13 cellular contexts compared by ENCODE assay signal in genomic region chr11:297666-298405, GRCh38. TPM values are rescaled to one million over a fixed set of nuclear protein-coding genes. Genes with fewer than 3 reads are reported as not detected.
A peak's percentile ranks its signal among the peaks of the same experiment; 100 is the strongest.
DNase-seq lines count a peak whose midpoint lies in the region; ATAC-seq, FAIRE-seq and TF ChIP-seq lines count a peak whose summit lies in the region.
"Had no signal": no experiment of that assay in that cellular context is flagged by ENCODE, and none has a peak within 500 bp of the region (broad histone marks: within the 10 kb centered on the region; RNA-seq: fewer than 3 reads in every experiment).

No MANE protein-coding gene starts in this region.

- H3K36me3 Mint-ChIP-seq in T-helper 1 cell treated with Interleukin-12 subunit alpha and Interleukin-12 subunit beta and Interleukin-4 antibody, amounts not matched to agents 30 μg/mL and 1 μg/mL, for 36 hours (ENCODE audit: low read depth): no peaks in the 10 kb centered on the region
- H3K36me3 Mint-ChIP-seq in nephron progenitor cell (ENCODE audit: low read depth): peaks cover 1% of the 10 kb centered on the region

- H3K4me3 Mint-ChIP-seq in T-helper 1 cell treated with Interleukin-12 subunit alpha and Interleukin-12 subunit beta and Interleukin-4 antibody, amounts not matched to agents 30 μg/mL and 1 μg/mL, for 36 hours: peak overlapping the region; percentile 21
- no peak overlapping the region for H3K4me3 Mint-ChIP-seq in nephron progenitor cell

- peak overlapping the region; percentile 92; the same call in 1 of the 2 replicates for H2BK12ac ChIP-seq in H1 (ENCODE audit: low read depth, low read length)

- H3K27me3 Mint-ChIP-seq in T-helper 1 cell treated with Interleukin-12 subunit alpha and Interleukin-12 subunit beta and Interleukin-4 antibody, amounts not matched to agents 30 μg/mL and 1 μg/mL, for 36 hours (ENCODE audit: low read depth): peaks cover 12% of the 10 kb centered on the region
- no peaks in the 10 kb centered on the region for H3K27me3 Mint-ChIP-seq in nephron progenitor cell (ENCODE audit: low read depth, poor library complexity)

- no peak overlapping the region for H2AFZ ChIP-seq in H1 (ENCODE audit: low read length)

- 91% methylated on average over 26 of the region's 26 CpGs; no CpG with 5 or more reads in 1 of the 2 experiments for WGBS in H1 (ENCODE audit: extremely low coverage in 1 of 2, insufficient coverage in 1 of 2, insufficient read length in 1 of 2, insufficient replicate concordance in 2 of 2, low coverage in 1 of 2, low lambda C conversion rate in 2 of 2, missing lambda C conversion rate in 1 of 2), 2 experiments

- no peak for TF ChIP-seq EP300 in H1 (IDR thresholded peaks at IDR 0.05; ENCODE audit: borderline replicate concordance in 1 of 2, low read depth in 2 of 2, low read length in 2 of 2)

- CTCF ChIA-PET in H1 (lab: Charles Lee; ENCODE audit: partially characterized antibody): interaction anchor here (2.2 kb wide), 1 partner anchor 47 kb away, joined by 11 read pairs; no protein-coding TSS in a partner anchor

- no peak overlapping the region for H3K4me2 ChIP-seq in H1 (ENCODE audit: insufficient read depth in 1 of 2, low read depth in 2 of 2, low read length in 2 of 2)

- TF ChIP-seq CTCF in H1 (IDR thresholded peaks at IDR 0.05; ENCODE audit: control extremely low read depth in 1 of 3, insufficient read depth in 1 of 3, low read depth in 1 of 3, low read length in 3 of 3): no peak
- TF ChIP-seq CTCF in nephron progenitor cell (IDR thresholded peaks at IDR 0.05): no peak

- H3K9me3 ChIP-seq in H1 (ENCODE audit: insufficient read depth in 2 of 2, low read depth in 1 of 2, low read length in 1 of 2): no peaks in the 10 kb centered on the region

- H4K8ac ChIP-seq in H1 (ENCODE audit: extremely low read depth, insufficient read depth, low read length): no peak overlapping the region; the same call in 1 of the 2 replicates

- TF ChIP-seq POLR2A in H1 (IDR thresholded peaks at IDR 0.05; ENCODE audit: control extremely low read depth in 1 of 2, low read depth in 2 of 2, low read length in 2 of 2): no peak

- no peak overlapping the region; a peak in 1 of 7 replicates for H3K9ac ChIP-seq in H1 (replicated peaks in 1 of 4; ENCODE audit: extremely low read depth in 1 of 4, low read depth in 3 of 4, low read length in 3 of 4)

- no peak overlapping the region for H4K5ac ChIP-seq in H1 (ENCODE audit: insufficient read length, low read depth, low read length)

- ATAC-seq in GM18873 (IDR thresholded peaks at IDR 0.05; ENCODE audit: low FRiP score, unreplicated experiment) (no peak), HG02938 (IDR thresholded peaks at IDR 0.05; ENCODE audit: unreplicated experiment) (no peak)

- H2AK5ac ChIP-seq in H1 (ENCODE audit: low read depth, low read length): peak overlapping the region; percentile 88

- peak overlapping the region; percentile 57 for H3K27ac Mint-ChIP-seq in T-helper 1 cell treated with Interleukin-12 subunit alpha and Interleukin-12 subunit beta and Interleukin-4 antibody, amounts not matched to agents 30 μg/mL and 1 μg/mL, for 36 hours
- H3K27ac Mint-ChIP-seq in nephron progenitor cell: peak overlapping the region; percentile 90

- no peaks in the 10 kb centered on the region for H3K79me2 ChIP-seq in H1 (ENCODE audit: control insufficient read depth in 1 of 2, insufficient read depth in 2 of 2, low read length in 2 of 2)

- peak; percentile 31 for DNase-seq in EH (ENCODE audit: low read depth)
- DNase-seq in H1 (ENCODE audit: low read depth in 1 of 2, low spot score in 2 of 2): no peak
- DNase-seq in nephron progenitor cell: peak; percentile 3
- no peak for DNase-seq in effector CD4-positive, alpha-beta T cell
- no peak for DNase-seq in dermis blood vessel endothelial cell
- DNase-seq: GDM1, NCI-H1417, SHP77 treated with DMSO at 0.1 percent for 48 hours had no signal

- H4K20me1 ChIP-seq in H1 (replicated peaks in 1 of 2; ENCODE audit: control insufficient read depth in 1 of 2, insufficient read depth in 2 of 2, low read length in 2 of 2): no peaks in the 10 kb centered on the region

- peak overlapping the region; percentile 78; the same call in 1 of the 2 replicates for H3K18ac ChIP-seq in H1 (ENCODE audit: extremely low read depth, low read length)

- H3K23me2 ChIP-seq in H1 (ENCODE audit: low read depth, low read length): no peaks in the 10 kb centered on the region

- no peaks in the 10 kb centered on the region for H3K9me3 Mint-ChIP-seq in T-helper 1 cell treated with Interleukin-12 subunit alpha and Interleukin-12 subunit beta and Interleukin-4 antibody, amounts not matched to agents 30 μg/mL and 1 μg/mL, for 36 hours
- H3K9me3 Mint-ChIP-seq in nephron progenitor cell: peaks cover 11% of the 10 kb centered on the region

- peaks cover 3 to 19% (median 15%) of the 10 kb centered on the region in 4 experiments; a peak in 6 of 8 replicates for H3K36me3 ChIP-seq in H1 (ENCODE audit: control insufficient read depth in 2 of 4, insufficient read depth in 4 of 4, low read length in 3 of 4)

- peak overlapping the region; percentile 48; the same call in 1 of the 2 replicates for H2BK5ac ChIP-seq in H1 (ENCODE audit: low read depth, low read length)

- H3K27me3 ChIP-seq in H1 (replicated peaks in 1 of 4; ENCODE audit: control insufficient read depth in 3 of 4, extremely low read depth in 1 of 4, insufficient read depth in 3 of 4, low read length in 3 of 4): no peaks in the 10 kb centered on the region

- H3K23ac ChIP-seq in H1 (ENCODE audit: insufficient read length): no peak overlapping the region

- no peak overlapping the region for H3K4me3 ChIP-seq in H1 (ENCODE audit: extremely low read depth in 1 of 4, insufficient read depth in 2 of 4, low read depth in 3 of 4, low read length in 4 of 4)

- H3K27ac ChIP-seq in H1 (ENCODE audit: low read depth, low read length): no peak overlapping the region

- POLR2A ChIA-PET in H1 (lab: Charles Lee; ENCODE audit: partially characterized antibody): interaction anchor here (0.8 to 5.2 kb wide), 9 partner anchors 8 to 71 kb away, joined by 3 to 51 read pairs (median 4); partner anchors contain the start of genes IFITM2 and PGGHG

- no peak overlapping the region for H2BK120ac ChIP-seq in H1 (replicated peaks; ENCODE audit: low read depth, low read length)

- TF ChIP-seq RAD21 in H1 (IDR thresholded peaks at IDR 0.05 in 1 of 2, conservative IDR thresholded peaks at IDR 0.05 in 1 of 2; ENCODE audit: low read depth in 2 of 2, low read length in 2 of 2): no peak; a peak in 1 of 4 replicates

- peaks cover 6 to 20% (median 12%) of the 10 kb centered on the region in 4 experiments for H3K4me1 ChIP-seq in H1 (replicated peaks in 1 of 4; ENCODE audit: control insufficient read depth in 3 of 4, insufficient read depth in 4 of 4, low read length in 3 of 4)

- no peaks in the 10 kb centered on the region for H3K79me1 ChIP-seq in H1 (ENCODE audit: low read depth, low read length)

- FAIRE-seq in H1 (lab: Jason Lieb, UNC): no peak
- FAIRE-seq: frontal cortex had no signal

- H4K91ac ChIP-seq in H1 (replicated peaks; ENCODE audit: insufficient read length, low read length): no peak overlapping the region

- H2BK15ac ChIP-seq in H1 (ENCODE audit: low read length): 0 out of 2 replicates have a peak overlapping the region, but pooled peaks have one; percentile 72

- peaks cover 8% of the 10 kb centered on the region for H3K4me1 Mint-ChIP-seq in T-helper 1 cell treated with Interleukin-12 subunit alpha and Interleukin-12 subunit beta and Interleukin-4 antibody, amounts not matched to agents 30 μg/mL and 1 μg/mL, for 36 hours (ENCODE audit: low read depth)
- peaks cover 48% of the 10 kb centered on the region for H3K4me1 Mint-ChIP-seq in nephron progenitor cell

- H3K4ac ChIP-seq in H1 (replicated peaks; ENCODE audit: insufficient read length, low read depth, low read length): no peak overlapping the region

- no peak overlapping the region for H2BK20ac ChIP-seq in H1 (ENCODE audit: low read length)

- no peak overlapping the region for H3K56ac ChIP-seq in H1 (replicated peaks; ENCODE audit: insufficient read length, low read depth, low read length)

- peak overlapping the region; percentile 22 for H3K14ac ChIP-seq in H1 (ENCODE audit: insufficient read length)

RNA-seq across cellular contexts. Expression of gene IFITM5, which starts 1.5 kb away (rescaled TPM):
- not detected in 2 replicates for total RNA-seq in H1 (2021; fragmentation: NEBNext Ultra II Directional; extraction: Animal tissue kit (Norgen Biotek cat#: 25700))
- 0.50 TPM in 1 of 2 replicates, not detected in the other for polyA plus RNA-seq in H1 (2011; rRNA removed)
- 0.21 TPM for polyA plus RNA-seq in H1 (2011; cell fraction: cytosol; rRNA removed)
- polyA plus RNA-seq in H1 (2011; cell fraction: nucleus; rRNA removed): 0.30 TPM
- polyA plus RNA-seq in H1 (2012, experiment 1 of 2): 0.33 TPM in 1 of 4 replicates, not detected in the others
- polyA plus RNA-seq in H1 (2012, experiment 2 of 2): not detected
- polyA plus RNA-seq in H1 (2013, experiment 1 of 2): 0.26 TPM
- polyA plus RNA-seq in H1 (2013, experiment 2 of 2): 0.11 TPM
- not detected in 2 replicates for polyA minus RNA-seq in H1 (2011; rRNA and poly(A)+ RNA removed)
- not detected for polyA minus RNA-seq in H1 (2011; cell fraction: cytosol; rRNA and poly(A)+ RNA removed)
- not detected for polyA minus RNA-seq in H1 (2011; cell fraction: nucleus; rRNA and poly(A)+ RNA removed)
- total RNA-seq in dermis blood vessel endothelial cell: not detected in 2 replicates
- total RNA-seq: frontal cortex, mononuclear cell had no signal

RNA-seq across cellular contexts. Expression of gene PGGHG, which starts 8.9 kb away (rescaled TPM):
- total RNA-seq in H1 (2021; fragmentation: NEBNext Ultra II Directional; extraction: Animal tissue kit (Norgen Biotek cat#: 25700)): 52.9 and 60.7 TPM in 2 replicates
- polyA plus RNA-seq in H1 (2011; rRNA removed): 34.8 and 61.4 TPM in 2 replicates
- polyA plus RNA-seq in H1 (2011; cell fraction: cytosol; rRNA removed): 56.3 TPM
- polyA plus RNA-seq in H1 (2011; cell fraction: nucleus; rRNA removed): 681 TPM
- polyA plus RNA-seq in H1 (2012, experiment 1 of 2): 50.3 to 86.1 TPM (median 73.3 TPM) in 4 replicates
- polyA plus RNA-seq in H1 (2012, experiment 2 of 2): 36.1 TPM
- 44.0 TPM for polyA plus RNA-seq in H1 (2013, experiment 1 of 2)
- 38.3 TPM for polyA plus RNA-seq in H1 (2013, experiment 2 of 2)
- 8.6 and 10.8 TPM in 2 replicates for polyA minus RNA-seq in H1 (2011; rRNA and poly(A)+ RNA removed)
- 17.0 TPM for polyA minus RNA-seq in H1 (2011; cell fraction: cytosol; rRNA and poly(A)+ RNA removed)
- polyA minus RNA-seq in H1 (2011; cell fraction: nucleus; rRNA and poly(A)+ RNA removed): 53.3 TPM
- 15.1 and 28.4 TPM in 2 replicates for total RNA-seq in dermis blood vessel endothelial cell

RNA-seq across cellular contexts. Expression of gene IFITM2, which starts 9.8 kb away (rescaled TPM):
- total RNA-seq in H1 (2021; fragmentation: NEBNext Ultra II Directional; extraction: Animal tissue kit (Norgen Biotek cat#: 25700)): 363 and 399 TPM in 2 replicates
- polyA plus RNA-seq in H1 (2011; rRNA removed): 764 and 902 TPM in 2 replicates
- polyA plus RNA-seq in H1 (2011; cell fraction: cytosol; rRNA removed): 381 TPM
- 326 TPM for polyA plus RNA-seq in H1 (2011; cell fraction: nucleus; rRNA removed)
- polyA plus RNA-seq in H1 (2012, experiment 1 of 2): 487 to 716 TPM (median 624 TPM) in 4 replicates
- 666 TPM for polyA plus RNA-seq in H1 (2012, experiment 2 of 2)
- polyA plus RNA-seq in H1 (2013, experiment 1 of 2): 1,170 TPM
- polyA plus RNA-seq in H1 (2013, experiment 2 of 2): 1,490 TPM
- 220 and 246 TPM in 2 replicates for polyA minus RNA-seq in H1 (2011; rRNA and poly(A)+ RNA removed)
- 86.5 TPM for polyA minus RNA-seq in H1 (2011; cell fraction: cytosol; rRNA and poly(A)+ RNA removed)
- polyA minus RNA-seq in H1 (2011; cell fraction: nucleus; rRNA and poly(A)+ RNA removed): 58.9 TPM
- total RNA-seq in dermis blood vessel endothelial cell: 69.8 and 135 TPM in 2 replicates

RNA-seq across cellular contexts. Expression of gene IFITM1, which starts 16.0 kb away (rescaled TPM):
- total RNA-seq in H1 (2021; fragmentation: NEBNext Ultra II Directional; extraction: Animal tissue kit (Norgen Biotek cat#: 25700)): 394 and 417 TPM in 2 replicates
- polyA plus RNA-seq in H1 (2011; rRNA removed): 1,464 and 1,887 TPM in 2 replicates
- 1,079 TPM for polyA plus RNA-seq in H1 (2011; cell fraction: cytosol; rRNA removed)
- polyA plus RNA-seq in H1 (2011; cell fraction: nucleus; rRNA removed): 974 TPM
- polyA plus RNA-seq in H1 (2012, experiment 1 of 2): 247 to 559 TPM (median 446 TPM) in 4 replicates
- polyA plus RNA-seq in H1 (2012, experiment 2 of 2): 534 TPM
- 788 TPM for polyA plus RNA-seq in H1 (2013, experiment 1 of 2)
- 902 TPM for polyA plus RNA-seq in H1 (2013, experiment 2 of 2)
- polyA minus RNA-seq in H1 (2011; rRNA and poly(A)+ RNA removed): 336 and 605 TPM in 2 replicates
- polyA minus RNA-seq in H1 (2011; cell fraction: cytosol; rRNA and poly(A)+ RNA removed): 285 TPM
- 204 TPM for polyA minus RNA-seq in H1 (2011; cell fraction: nucleus; rRNA and poly(A)+ RNA removed)
- total RNA-seq in dermis blood vessel endothelial cell: 0.37 and 3.4 TPM in 2 replicates

RNA-seq across cellular contexts. Expression of gene NLRP6, which starts 19.6 kb away (rescaled TPM):
- not detected in 2 replicates for total RNA-seq in H1 (2021; fragmentation: NEBNext Ultra II Directional; extraction: Animal tissue kit (Norgen Biotek cat#: 25700))
- polyA plus RNA-seq in H1 (2011; rRNA removed): 0.06 TPM in 1 of 2 replicates, not detected in the other
- 0.06 TPM for polyA plus RNA-seq in H1 (2011; cell fraction: cytosol; rRNA removed)
- polyA plus RNA-seq in H1 (2011; cell fraction: nucleus; rRNA removed): 0.19 TPM
- 0.05 to 0.13 TPM in 2 of 4 replicates, not detected in the others for polyA plus RNA-seq in H1 (2012, experiment 1 of 2)
- polyA plus RNA-seq in H1 (2012, experiment 2 of 2): not detected
- not detected for polyA plus RNA-seq in H1 (2013, experiment 1 of 2)
- not detected for polyA plus RNA-seq in H1 (2013, experiment 2 of 2)
- not detected in 2 replicates for polyA minus RNA-seq in H1 (2011; rRNA and poly(A)+ RNA removed)
- not detected for polyA minus RNA-seq in H1 (2011; cell fraction: cytosol; rRNA and poly(A)+ RNA removed)
- 0.20 TPM for polyA minus RNA-seq in H1 (2011; cell fraction: nucleus; rRNA and poly(A)+ RNA removed)
- not detected in 2 replicates for total RNA-seq in dermis blood vessel endothelial cell
- total RNA-seq: frontal cortex had no signal

Comparison
In these comparisons a context has a peak if more than half of its experiments do, and no peak if none do; other contexts are left out.
1. DNase-seq: peak in EH (single experiment) and nephron progenitor cell (single experiment); none in H1 (0 of 2), effector CD4-positive, alpha-beta T cell (single experiment) and dermis blood vessel endothelial cell (single experiment).